ENCODE assay signal across 1 cellular context in genomic region chr12:122018457-122018856, GRCh38.
TF ChIP-seq lines count a peak whose summit lies in the region.

No MANE protein-coding gene starts in this region.

TF ChIP-seq in K562, 482 proteins besides CTCF, POLR2A, EP300 and RAD21 (continued from another document):
- TF ChIP-seq PREB (CRISPR knock-in tag; IDR thresholded peaks at IDR 0.05) (no peak), TRIM24 (IDR thresholded peaks at IDR 0.05) (0 out of 4 replicates have a peak, but pooled peaks of 1 of the 2 experiments have one; percentile 15), HDAC3 (IDR thresholded peaks at IDR 0.05; ENCODE audit: borderline replicate concordance, partially characterized antibody) (no peak), ZNF512 (tag; IDR thresholded peaks at IDR 0.05) (no peak), SRSF3 (IDR thresholded peaks at IDR 0.05; ENCODE audit: insufficient read depth, low read length) (no peak), HDAC6 (IDR thresholded peaks at IDR 0.05; ENCODE audit: low read depth, low read length) (no peak)
